ENCODE assay signal across 8 cellular contexts in the genomic region with DNA sequence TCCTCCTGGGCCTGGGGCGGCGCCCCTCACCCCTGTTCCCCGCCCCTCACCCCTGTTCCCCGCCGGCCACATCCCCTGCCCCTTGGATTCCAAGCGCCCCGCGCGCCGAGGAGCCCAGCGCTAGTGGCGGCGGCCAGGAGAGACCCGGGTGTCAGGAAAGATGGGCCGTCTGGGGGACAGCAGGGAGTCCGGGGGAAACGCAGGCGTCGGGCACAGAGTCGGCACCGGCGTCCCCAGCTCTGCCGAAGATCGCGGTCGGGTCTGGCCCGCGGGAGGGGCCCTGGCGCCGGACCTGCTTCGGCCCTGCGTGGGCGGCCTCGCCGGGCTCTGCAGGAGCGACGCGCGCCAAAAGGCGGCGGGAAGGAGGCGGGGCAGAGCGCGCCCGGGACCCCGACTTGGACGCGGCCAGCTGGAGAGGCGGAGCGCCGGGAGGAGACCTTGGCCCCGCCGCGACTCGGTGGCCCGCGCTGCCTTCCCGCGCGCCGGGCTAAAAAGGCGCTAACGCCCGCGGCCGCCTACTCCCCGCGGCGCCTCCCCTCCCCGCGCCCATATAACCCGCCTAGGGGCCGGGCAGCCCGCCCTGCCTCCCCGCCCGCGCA. TPM values are rescaled to one million over a fixed set of nuclear protein-coding genes. Genes with fewer than 3 reads are reported as not detected.
DNase-seq lines count a peak whose midpoint lies in the region; ATAC-seq, FAIRE-seq and TF ChIP-seq lines count a peak whose summit lies in the region.

A gene (plus strand): TSS at position 578 of the 599 bp plus-strand sequence. CDS start 29,850 bp downstream, outside the sequence.

- no peak for ATAC-seq in HG02678 (IDR thresholded peaks at IDR 0.05; ENCODE audit: unreplicated experiment)
- no peak for ATAC-seq in activated CD4-positive, CD25-positive, alpha-beta regulatory T cell treated with anti-CD3 and anti-CD28 coated beads, Interleukin-2, amount 50 U/mL, for 24 hours

- H3K4me1 Mint-ChIP-seq in endothelial cell (ENCODE audit: unreplicated experiment), result peaks cover 4% of the 10 kb centered on the region

- peak; percentile 66 for FAIRE-seq in GM18507 (lab: Jason Lieb, UNC)

- H3K27me3 ChIP-seq in NT2/D1 (ENCODE audit: insufficient read depth, insufficient read length), result peaks cover 73% of the 10 kb centered on the region

- H3K36me3 Mint-ChIP-seq in endothelial cell (ENCODE audit: low read depth, unreplicated experiment), result no peaks in the 10 kb centered on the region

- H3K27ac Mint-ChIP-seq in endothelial cell (ENCODE audit: unreplicated experiment), result no peak within 1 kb of the TSS

- TF ChIP-seq CTCF in epithelial cell of proximal tubule (conservative IDR thresholded peaks at IDR 0.05; ENCODE audit: low read depth, low read length) (no peak), endothelial cell (IDR thresholded peaks at IDR 0.05; ENCODE audit: unreplicated experiment) (no peak)

- peaks cover 17% of the 10 kb centered on the region for H3K27me3 Mint-ChIP-seq in endothelial cell (ENCODE audit: unreplicated experiment)

- no peak within 1 kb of the TSS for H3K4me3 Mint-ChIP-seq in endothelial cell (ENCODE audit: unreplicated experiment)

- peak; percentile 30 for DNase-seq in AG08396 (ENCODE audit: low spot score)
- no peak for DNase-seq in GM18507 (ENCODE audit: extremely low spot score, insufficient read length, low read depth)
- DNase-seq in NT2/D1 (ENCODE audit: low read depth, low spot score), result no peak
- no peak for DNase-seq in epithelial cell of proximal tubule (ENCODE audit: low read depth)
- DNase-seq in skeletal muscle cell (ENCODE audit: low read depth), result no peak
- no peak for DNase-seq in endothelial cell (ENCODE audit: low spot score)

- H3K4me3 ChIP-seq in NT2/D1 (ENCODE audit: insufficient read length, low read depth), result peak within 1 kb of the TSS; percentile 37
- H3K4me3 ChIP-seq in epithelial cell of proximal tubule (ENCODE audit: low read depth, low read length), result peak within 1 kb of the TSS; percentile 35
- H3K4me3 ChIP-seq in skeletal muscle cell (ENCODE audit: low read depth, low read length), result peak within 1 kb of the TSS; percentile 31

- no peaks in the 10 kb centered on the region for H3K9me3 Mint-ChIP-seq in endothelial cell (ENCODE audit: unreplicated experiment)

- peak within 1 kb of the TSS; percentile 72 for H3K9ac ChIP-seq in NT2/D1 (ENCODE audit: insufficient read length, low read depth)

- peaks cover 4% of the 10 kb centered on the region for H3K36me3 ChIP-seq in NT2/D1 (ENCODE audit: insufficient read depth, insufficient read length, low read length)

- H3K9me3 ChIP-seq in NT2/D1 (ENCODE audit: insufficient read depth, low read length), result no peaks in the 10 kb centered on the region

- peaks cover 4% of the 10 kb centered on the region for H3K4me1 ChIP-seq in NT2/D1 (ENCODE audit: insufficient read depth, insufficient read length)

RNA-seq across cellular contexts. Expression of the gene that starts here (rescaled TPM):
- total RNA-seq in epithelial cell of proximal tubule (not detected in 2 replicates), endothelial cell (ENCODE audit: unreplicated experiment) (not detected)
